ENCODE assay signal across 1 cellular context in the genomic region with DNA sequence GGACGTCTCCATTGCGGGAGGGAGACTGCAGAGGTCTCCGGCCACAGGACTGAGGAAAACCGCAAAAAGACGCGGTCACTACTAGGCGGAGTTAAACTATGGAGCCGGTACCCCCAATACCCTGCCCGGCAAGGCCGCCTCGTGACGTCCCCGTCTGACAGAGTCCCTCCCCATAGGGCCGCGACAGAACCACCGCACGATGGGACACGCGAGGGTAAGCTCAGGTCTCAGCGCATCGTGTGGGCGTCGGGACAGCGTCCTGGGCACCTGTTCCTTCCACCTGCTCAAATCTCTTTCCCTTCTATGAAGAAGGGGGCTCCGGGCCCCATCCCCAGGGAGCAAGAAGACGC.
TF ChIP-seq lines count a peak whose summit lies in the region.

No MANE protein-coding gene starts in this region.

TF ChIP-seq in HepG2, 621 proteins besides CTCF, POLR2A, EP300 and RAD21 (continued from another document and continues in another):
- TF ChIP-seq ZBTB20 (CRISPR knock-in tag; IDR thresholded peaks at IDR 0.05; ENCODE audit: borderline replicate concordance, low read depth), result no peak
- TF ChIP-seq SMAD9 (CRISPR knock-in tag; IDR thresholded peaks at IDR 0.05), result 0 out of 2 replicates have a peak, but pooled peaks have one; percentile 67
- TF ChIP-seq, protein P1, sequence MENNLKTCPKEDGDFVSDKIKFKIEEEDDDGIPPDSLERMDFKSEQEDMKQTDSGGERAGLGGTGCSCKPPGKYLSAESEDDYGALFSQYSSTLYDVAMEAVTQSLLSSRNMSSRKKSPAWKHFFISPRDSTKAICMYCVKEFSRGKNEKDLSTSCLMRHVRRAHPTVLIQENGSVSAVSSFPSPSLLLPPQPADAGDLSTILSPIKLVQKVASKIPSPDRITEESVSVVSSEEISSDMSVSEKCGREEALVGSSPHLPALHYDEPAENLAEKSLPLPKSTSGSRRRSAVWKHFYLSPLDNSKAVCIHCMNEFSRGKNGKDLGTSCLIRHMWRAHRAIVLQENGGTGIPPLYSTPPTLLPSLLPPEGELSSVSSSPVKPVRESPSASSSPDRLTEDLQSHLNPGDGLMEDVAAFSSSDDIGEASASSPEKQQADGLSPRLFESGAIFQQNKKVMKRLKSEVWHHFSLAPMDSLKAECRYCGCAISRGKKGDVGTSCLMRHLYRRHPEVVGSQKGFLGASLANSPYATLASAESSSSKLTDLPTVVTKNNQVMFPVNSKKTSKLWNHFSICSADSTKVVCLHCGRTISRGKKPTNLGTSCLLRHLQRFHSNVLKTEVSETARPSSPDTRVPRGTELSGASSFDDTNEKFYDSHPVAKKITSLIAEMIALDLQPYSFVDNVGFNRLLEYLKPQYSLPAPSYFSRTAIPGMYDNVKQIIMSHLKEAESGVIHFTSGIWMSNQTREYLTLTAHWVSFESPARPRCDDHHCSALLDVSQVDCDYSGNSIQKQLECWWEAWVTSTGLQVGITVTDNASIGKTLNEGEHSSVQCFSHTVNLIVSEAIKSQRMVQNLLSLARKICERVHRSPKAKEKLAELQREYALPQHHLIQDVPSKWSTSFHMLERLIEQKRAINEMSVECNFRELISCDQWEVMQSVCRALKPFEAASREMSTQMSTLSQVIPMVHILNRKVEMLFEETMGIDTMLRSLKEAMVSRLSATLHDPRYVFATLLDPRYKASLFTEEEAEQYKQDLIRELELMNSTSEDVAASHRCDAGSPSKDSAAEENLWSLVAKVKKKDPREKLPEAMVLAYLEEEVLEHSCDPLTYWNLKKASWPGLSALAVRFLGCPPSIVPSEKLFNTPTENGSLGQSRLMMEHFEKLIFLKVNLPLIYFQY (CRISPR knock-in tag; IDR thresholded peaks at IDR 0.05; ENCODE audit: borderline replicate concordance), result no peak
- TF ChIP-seq KDM4B (CRISPR knock-in tag; IDR thresholded peaks at IDR 0.05), result no peak
- TF ChIP-seq ATAD3A (CRISPR knock-in tag; IDR thresholded peaks at IDR 0.05), result no peak
- no peak for TF ChIP-seq STAG1 (CRISPR knock-in tag; IDR thresholded peaks at IDR 0.05)
- TF ChIP-seq SIN3B (IDR thresholded peaks at IDR 0.05; ENCODE audit: low read length), result no peak
- TF ChIP-seq ASH2L (IDR thresholded peaks at IDR 0.05; ENCODE audit: insufficient read length, low read depth, low read length), result no peak
- TF ChIP-seq ZNF441 (CRISPR knock-in tag; IDR thresholded peaks at IDR 0.05; ENCODE audit: borderline replicate concordance), result no peak
- peak; percentile 41; the same call in 1 of the 2 replicates for TF ChIP-seq CBFB (CRISPR knock-in tag; IDR thresholded peaks at IDR 0.05)
- 0 out of 2 replicates have a peak, but pooled peaks have one; percentile 27 for TF ChIP-seq CAMTA2 (CRISPR knock-in tag; IDR thresholded peaks at IDR 0.05; ENCODE audit: borderline replicate concordance)
- no peak for TF ChIP-seq NCOA5 (CRISPR knock-in tag; IDR thresholded peaks at IDR 0.05)
- no peak for TF ChIP-seq HNF4G (IDR thresholded peaks at IDR 0.05; ENCODE audit: borderline replicate concordance, low read depth, low read length)
- TF ChIP-seq HNF4G (CRISPR knock-in tag; IDR thresholded peaks at IDR 0.05; ENCODE audit: borderline replicate concordance, low read depth), result 0 out of 2 replicates have a peak, but pooled peaks have one; percentile 19
- no peak for TF ChIP-seq GABPA (IDR thresholded peaks at IDR 0.05; ENCODE audit: low read depth, low read length)
- TF ChIP-seq GABPA (CRISPR knock-in tag; IDR thresholded peaks at IDR 0.05; ENCODE audit: low read depth), result no peak
- no peak for TF ChIP-seq TBX2 (CRISPR knock-in tag; IDR thresholded peaks at IDR 0.05; ENCODE audit: borderline replicate concordance)
- TF ChIP-seq MZF1 (CRISPR knock-in tag; IDR thresholded peaks at IDR 0.05; ENCODE audit: borderline replicate concordance), result no peak
- TF ChIP-seq SMARCE1 (IDR thresholded peaks at IDR 0.05; ENCODE audit: borderline replicate concordance), result no peak
- TF ChIP-seq IRF1 (CRISPR knock-in tag; IDR thresholded peaks at IDR 0.05; ENCODE audit: low read depth), result 0 out of 2 replicates have a peak, but pooled peaks have one; percentile 31
- TF ChIP-seq FOXC1 (CRISPR knock-in tag; IDR thresholded peaks at IDR 0.05; ENCODE audit: borderline replicate concordance), result no peak
- TF ChIP-seq ZBTB34 (CRISPR knock-in tag; IDR thresholded peaks at IDR 0.05), result no peak
- TF ChIP-seq ZBTB46 (CRISPR knock-in tag; IDR thresholded peaks at IDR 0.05; ENCODE audit: borderline replicate concordance), result no peak
- no peak for TF ChIP-seq ZNF513 (CRISPR knock-in tag; conservative IDR thresholded peaks at IDR 0.05)
- TF ChIP-seq ZNF569 (CRISPR knock-in tag; IDR thresholded peaks at IDR 0.05; ENCODE audit: borderline replicate concordance), result no peak
- peak; percentile 73; the same call in 1 of the 2 replicates for TF ChIP-seq ZNF44 (CRISPR knock-in tag; IDR thresholded peaks at IDR 0.05)
- no peak for TF ChIP-seq RCOR2 (CRISPR knock-in tag; IDR thresholded peaks at IDR 0.05)
- 0 out of 2 replicates have a peak, but pooled peaks have one; percentile 40 for TF ChIP-seq RBAK (CRISPR knock-in tag; IDR thresholded peaks at IDR 0.05)
- TF ChIP-seq TEF (CRISPR knock-in tag; IDR thresholded peaks at IDR 0.05), result no peak
- no peak for TF ChIP-seq ZKSCAN1 (IDR thresholded peaks at IDR 0.05; ENCODE audit: low read length)
- TF ChIP-seq ZBTB25 (CRISPR knock-in tag; IDR thresholded peaks at IDR 0.05), result no peak
- no peak for TF ChIP-seq ZNF607 (CRISPR knock-in tag; IDR thresholded peaks at IDR 0.05; ENCODE audit: borderline replicate concordance)
- TF ChIP-seq ZNF558 (CRISPR knock-in tag; IDR thresholded peaks at IDR 0.05; ENCODE audit: borderline replicate concordance), result no peak
- TF ChIP-seq NFIB (CRISPR knock-in tag; IDR thresholded peaks at IDR 0.05; ENCODE audit: borderline replicate concordance), result 0 out of 2 replicates have a peak, but pooled peaks have one; percentile 34
- no peak for TF ChIP-seq KLF9 (CRISPR knock-in tag; IDR thresholded peaks at IDR 0.05; ENCODE audit: low read depth)
- TF ChIP-seq, protein P2, sequence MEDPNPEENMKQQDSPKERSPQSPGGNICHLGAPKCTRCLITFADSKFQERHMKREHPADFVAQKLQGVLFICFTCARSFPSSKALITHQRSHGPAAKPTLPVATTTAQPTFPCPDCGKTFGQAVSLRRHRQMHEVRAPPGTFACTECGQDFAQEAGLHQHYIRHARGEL (CRISPR knock-in tag; IDR thresholded peaks at IDR 0.05), result 0 out of 2 replicates have a peak, but pooled peaks have one; percentile 7
- no peak for TF ChIP-seq ETV5 (CRISPR knock-in tag; IDR thresholded peaks at IDR 0.05; ENCODE audit: borderline replicate concordance)
- no peak; the same call in 1 of the 2 replicates for TF ChIP-seq ZC3H4 (CRISPR knock-in tag; IDR thresholded peaks at IDR 0.05; ENCODE audit: borderline replicate concordance)
- TF ChIP-seq PHF21A (CRISPR knock-in tag; IDR thresholded peaks at IDR 0.05), result no peak
- TF ChIP-seq ISL2 (CRISPR knock-in tag; IDR thresholded peaks at IDR 0.05), result no peak
- TF ChIP-seq, protein P3, sequence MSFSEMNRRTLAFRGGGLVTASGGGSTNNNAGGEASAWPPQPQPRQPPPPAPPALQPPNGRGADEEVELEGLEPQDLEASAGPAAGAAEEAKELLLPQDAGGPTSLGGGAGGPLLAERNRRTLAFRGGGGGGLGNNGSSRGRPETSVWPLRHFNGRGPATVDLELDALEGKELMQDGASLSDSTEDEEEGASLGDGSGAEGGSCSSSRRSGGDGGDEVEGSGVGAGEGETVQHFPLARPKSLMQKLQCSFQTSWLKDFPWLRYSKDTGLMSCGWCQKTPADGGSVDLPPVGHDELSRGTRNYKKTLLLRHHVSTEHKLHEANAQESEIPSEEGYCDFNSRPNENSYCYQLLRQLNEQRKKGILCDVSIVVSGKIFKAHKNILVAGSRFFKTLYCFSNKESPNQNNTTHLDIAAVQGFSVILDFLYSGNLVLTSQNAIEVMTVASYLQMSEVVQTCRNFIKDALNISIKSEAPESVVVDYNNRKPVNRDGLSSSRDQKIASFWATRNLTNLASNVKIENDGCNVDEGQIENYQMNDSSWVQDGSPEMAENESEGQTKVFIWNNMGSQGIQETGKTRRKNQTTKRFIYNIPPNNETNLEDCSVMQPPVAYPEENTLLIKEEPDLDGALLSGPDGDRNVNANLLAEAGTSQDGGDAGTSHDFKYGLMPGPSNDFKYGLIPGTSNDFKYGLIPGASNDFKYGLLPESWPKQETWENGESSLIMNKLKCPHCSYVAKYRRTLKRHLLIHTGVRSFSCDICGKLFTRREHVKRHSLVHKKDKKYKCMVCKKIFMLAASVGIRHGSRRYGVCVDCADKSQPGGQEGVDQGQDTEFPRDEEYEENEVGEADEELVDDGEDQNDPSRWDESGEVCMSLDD (CRISPR knock-in tag; IDR thresholded peaks at IDR 0.05; ENCODE audit: borderline replicate concordance), result no peak
